8 cellular contexts compared by ENCODE assay signal in the genomic region with DNA sequence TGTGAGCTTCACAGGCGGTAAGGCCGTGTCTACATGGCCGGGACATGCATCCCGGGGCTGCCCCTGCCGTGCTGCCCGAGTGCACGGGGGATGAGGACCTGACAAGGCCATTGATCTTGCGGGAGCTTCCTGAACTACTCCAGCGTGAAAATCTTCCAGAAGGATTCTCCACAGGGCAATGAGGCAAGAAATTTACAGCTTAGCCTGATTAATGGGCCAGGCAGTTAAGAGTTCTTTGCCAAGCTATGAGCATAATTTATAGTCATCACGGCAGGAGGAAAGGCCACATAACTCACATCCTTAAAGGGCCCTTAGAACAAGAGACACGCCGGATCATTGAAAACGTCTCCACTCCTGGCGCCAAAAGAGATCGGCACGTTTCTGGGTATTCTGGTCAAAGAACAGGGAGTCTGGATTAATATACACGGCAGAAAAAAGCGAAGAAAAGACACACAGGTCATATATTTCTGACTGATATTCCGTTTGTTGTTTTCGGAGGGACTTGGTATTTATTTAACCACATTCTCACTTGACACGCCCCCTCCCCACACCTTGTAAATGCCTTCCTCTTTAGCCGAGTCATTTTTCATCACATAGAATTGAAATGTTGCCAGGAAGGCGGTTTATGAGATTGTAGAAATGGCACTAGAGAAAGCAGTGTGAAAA.
DNase-seq lines count a peak whose midpoint lies in the region; ATAC-seq, FAIRE-seq and TF ChIP-seq lines count a peak whose summit lies in the region.
"Had no signal": no experiment of that assay in that cellular context is flagged by ENCODE, and none has a peak within 500 bp of the region (broad histone marks: within the 10 kb centered on the region; RNA-seq: fewer than 3 reads in every experiment).

No MANE protein-coding gene starts in this region.

- H2AFZ ChIP-seq in endothelial cell of umbilical vein (ENCODE audit: low read depth, low read length) = peak overlapping the region; percentile 90
- no peak overlapping the region for H2AFZ ChIP-seq in osteoblast (ENCODE audit: low read length)

- no peaks in the 10 kb centered on the region for H3K9me1 ChIP-seq in endothelial cell of umbilical vein (replicated peaks; ENCODE audit: control insufficient read depth, extremely low read depth, insufficient read depth, low read length)

- H4K20me1 ChIP-seq in endothelial cell of umbilical vein (replicated peaks; ENCODE audit: control insufficient read depth, extremely low read depth, insufficient read depth, low read length) (no peaks in the 10 kb centered on the region), osteoblast (ENCODE audit: insufficient read depth, low read length) (no peaks in the 10 kb centered on the region)

- H3K9me3 ChIP-seq in endothelial cell of umbilical vein (replicated peaks; ENCODE audit: control insufficient read depth, insufficient read depth, low read length) = no peaks in the 10 kb centered on the region
- H3K9me3 ChIP-seq in osteoblast (ENCODE audit: low read depth, low read length) = no peaks in the 10 kb centered on the region
- no peaks in the 10 kb centered on the region for H3K9me3 ChIP-seq in thyroid gland
- H3K9me3 ChIP-seq in heart right ventricle = peaks cover 0 to 13% (median 6%) of the 10 kb centered on the region in 11 donors

- intact Hi-C loops in endothelial cell of umbilical vein (cut with micrococcal nuclease) = loop anchor here (1.0 kb wide), 1 partner anchor 17 kb away; no protein-coding TSS in a partner anchor
- intact Hi-C loops in thyroid gland (cut with DNase I) = no loop called here
- intact Hi-C loops in heart right ventricle (cut with DNase I) = no loop called here

- H3K9ac ChIP-seq in endothelial cell of umbilical vein (replicated peaks; ENCODE audit: extremely low read depth, insufficient read depth, low read length) = peak overlapping the region; percentile 62

- DNase-seq in EH (ENCODE audit: low read depth) (peak; percentile 63), Kasumi-1 (lab: John Stamatoyannopoulos, UW) (peak; percentile 19 to 50), endothelial cell of umbilical vein (ENCODE audit: low read depth, low spot score) (peak; percentile 86), osteoblast (ENCODE audit: insufficient read length, low spot score, missing footprints) (peak; percentile 32), thyroid gland (no peak), heart right ventricle (no peak)
- DNase-seq: Right ventricle myocardium superior had no signal

- POLR2A ChIA-PET in endothelial cell of umbilical vein (lab: Charles Lee) = no interaction called here

- FAIRE-seq in endothelial cell of umbilical vein (lab: Jason Lieb, UNC) = no peak

- H3K36me3 ChIP-seq in endothelial cell of umbilical vein (ENCODE audit: control insufficient read depth in 2 of 2, extremely low read depth in 1 of 2, insufficient read depth in 2 of 2, low read length in 2 of 2) (no peaks in the 10 kb centered on the region), osteoblast (ENCODE audit: insufficient read depth, low read length) (no peaks in the 10 kb centered on the region), thyroid gland (no peaks in the 10 kb centered on the region), heart right ventricle (no peaks in the 10 kb centered on the region)

- dilution Hi-C loops in endothelial cell of umbilical vein (cut with MboI; ENCODE audit: extremely low pct_ligation_motif_present, low sequenced_read_pairs) = no loop called here

- H3K4me2 ChIP-seq in endothelial cell of umbilical vein (ENCODE audit: insufficient read depth, low read length) (peak overlapping the region; percentile 87), osteoblast (ENCODE audit: insufficient read depth, low read length) (no peak overlapping the region)

- CTCF ChIA-PET in endothelial cell of umbilical vein (lab: Charles Lee) = interaction anchor here (0.6 to 1.4 kb wide), 9 partner anchors 8 to 154 kb away, joined by 3 to 10 read pairs (median 4); no protein-coding TSS in a partner anchor

- H3K79me2 ChIP-seq in endothelial cell of umbilical vein (ENCODE audit: control insufficient read depth, insufficient read depth, low read length) (no peaks in the 10 kb centered on the region), osteoblast (ENCODE audit: insufficient read depth, low read length) (no peaks in the 10 kb centered on the region)

- H3K4me3 ChIP-seq in endothelial cell of umbilical vein (replicated peaks in 1 of 3; ENCODE audit: insufficient read depth in 1 of 3, low read depth in 1 of 3, low read length in 3 of 3) (peak overlapping the region in 1 of 3 experiments; percentile 2), osteoblast (ENCODE audit: insufficient read depth, low read length) (no peak overlapping the region), thyroid gland (replicated peaks in 1 of 3) (no peak overlapping the region), heart right ventricle (no peak overlapping the region)

- TF ChIP-seq CTCF in endothelial cell of umbilical vein (IDR thresholded peaks at IDR 0.05; ENCODE audit: extremely low read depth in 1 of 2, insufficient read depth in 1 of 2, low read depth in 1 of 2, low read length in 2 of 2) = no peak
- no peak for TF ChIP-seq CTCF in osteoblast (IDR thresholded peaks at IDR 0.05; ENCODE audit: extremely low read depth, low read depth, low read length)
- TF ChIP-seq CTCF in thyroid gland (IDR thresholded peaks at IDR 0.05) = no peak
- TF ChIP-seq CTCF in heart right ventricle (IDR thresholded peaks at IDR 0.05) = no peak

- H3K27ac ChIP-seq in endothelial cell of umbilical vein (ENCODE audit: insufficient read depth, low read depth, low read length) = peak overlapping the region; percentile 92
- H3K27ac ChIP-seq in osteoblast (ENCODE audit: low read depth, low read length) = no peak overlapping the region
- no peak overlapping the region for H3K27ac ChIP-seq in thyroid gland
- no peak overlapping the region for H3K27ac ChIP-seq in heart right ventricle

- H3K4me1 ChIP-seq in endothelial cell of umbilical vein (ENCODE audit: control insufficient read depth, extremely low read depth, insufficient read depth, low read length) (peaks cover 22% of the 10 kb centered on the region), osteoblast (ENCODE audit: insufficient read depth, low read length) (peaks cover 13% of the 10 kb centered on the region), thyroid gland (peaks cover 14 to 21% of the 10 kb centered on the region in 2 donors), heart right ventricle (peaks cover 4 to 15% (median 12%) of the 10 kb centered on the region in 9 donors)

- BruUV-seq in endothelial cell of umbilical vein (replicated peaks; lab: Mats Ljungman, UMichigan) = no TSS peak

- TF ChIP-seq POLR2A in endothelial cell of umbilical vein (IDR thresholded peaks at IDR 0.05; ENCODE audit: low read depth, low read length) = peak; percentile 30
- no peak for TF ChIP-seq POLR2A in thyroid gland (IDR thresholded peaks at IDR 0.05)

- no peak for ATAC-seq in heart right ventricle
- no peak for ATAC-seq in GM21381 (IDR thresholded peaks at IDR 0.05; ENCODE audit: unreplicated experiment)

- H3K27me3 ChIP-seq in endothelial cell of umbilical vein (ENCODE audit: control insufficient read depth in 2 of 2, insufficient read depth in 2 of 2, low read length in 2 of 2) (no peaks in the 10 kb centered on the region), osteoblast (ENCODE audit: insufficient read depth, low read length) (peaks cover 11% of the 10 kb centered on the region), thyroid gland (no peaks in the 10 kb centered on the region), heart right ventricle (peaks cover 0 to 10% (median 0%) of the 10 kb centered on the region in 7 donors)

- 32 to 34% methylated on average over 16 to 23 of the region's 23 CpGs for WGBS in thyroid gland, 2 donors
- WGBS in heart right ventricle, 2 donors = 77 to 81% methylated on average over 23 of the region's 23 CpGs

TF ChIP-seq in endothelial cell of umbilical vein, 7 proteins besides CTCF, POLR2A, EP300 and RAD21:
- TF ChIP-seq FOS (IDR thresholded peaks at IDR 0.05; ENCODE audit: borderline replicate concordance, insufficient read depth, low read length) = peak; percentile 13
- no peak for TF ChIP-seq MYC (IDR thresholded peaks at IDR 0.05; ENCODE audit: low read depth, low read length)
- TF ChIP-seq JUN (IDR thresholded peaks at IDR 0.05; ENCODE audit: borderline replicate concordance, insufficient read depth, insufficient read length, low read depth) = no peak
- TF ChIP-seq POLR2AphosphoS5 (IDR thresholded peaks at IDR 0.05; ENCODE audit: insufficient read depth, low read depth, low read length) = no peak
- no peak for TF ChIP-seq GATA2 (IDR thresholded peaks at IDR 0.05; ENCODE audit: insufficient read depth, insufficient read length, low read depth, low read length)

Comparison
In these comparisons a context has a peak if more than half of its experiments do, and no peak if none do; other contexts are left out.
1. DNase-seq: peak in EH (single experiment), Kasumi-1 (2 of 2), endothelial cell of umbilical vein (single experiment) and osteoblast (single experiment); none in thyroid gland (0 of 2) and heart right ventricle (0 of 2).